ENCODE assay signal across 16 cellular contexts in genomic region chr16:1541293-1542165, GRCh38. TPM values are rescaled to one million over a fixed set of nuclear protein-coding genes. Genes with fewer than 3 reads are reported as not detected.
DNase-seq lines count a peak whose midpoint lies in the region; ATAC-seq and TF ChIP-seq lines count a peak whose summit lies in the region.
"Had no signal": no experiment of that assay in that cellular context is flagged by ENCODE, and none has a peak within 500 bp of the region (broad histone marks: within the 10 kb centered on the region; RNA-seq: fewer than 3 reads in every experiment).

No MANE protein-coding gene starts in this region.

- in situ Hi-C loops in GM13977 (cut with MboI; ENCODE audit: low pct_unique_long_range_greater_than_20kb, low sequenced_read_pairs, unreplicated experiment), result no loop called here

- no peak for DNase-seq in HCT116 (ENCODE audit: low read depth, low spot score)
- no peak for DNase-seq in ascending aorta (ENCODE audit: low spot score in 2 of 2)
- DNase-seq in myocyte (ENCODE audit: low read depth), result peak; percentile 40
- no peak for DNase-seq in GM13977 (ENCODE audit: low spot score)
- DNase-seq in KG1 (lab: John Stamatoyannopoulos, UW), result no peak
- no peak for DNase-seq in OCI-LY7 (ENCODE audit: low spot score)
- DNase-seq: activated CD8-positive, alpha-beta memory T cell treated with anti-CD3 and anti-CD28 coated beads for 24 hours; activated effector memory CD4-positive, alpha-beta T cell treated with anti-CD3 and anti-CD28 coated beads, Interleukin-2, amount 50 U/mL, for 16 hours; Caco-2; foreskin fibroblast; NCI-H2081; NCI-H510A had no signal

- POLR2A ChIA-PET in HCT116 (lab: Charles Lee), result interaction anchor here (0.5 kb wide), 1 partner anchor 12 kb away, joined by 3 read pairs; no protein-coding TSS in a partner anchor
- POLR2A ChIA-PET in OCI-LY7 (lab: Charles Lee), result no interaction called here

- peaks cover 53% of the 10 kb centered on the region for H3K27me3 ChIP-seq in BLaER1
- H3K27me3 ChIP-seq in HCT116 (ENCODE audit: insufficient read depth, low read length), result no peaks in the 10 kb centered on the region
- H3K27me3 ChIP-seq in ascending aorta, result no peaks in the 10 kb centered on the region

- intact Hi-C loops in HCT116 (cut with micrococcal nuclease), result no loop called here
- intact Hi-C loops in ascending aorta (cut with DNase I), result loop anchor here (2.0 kb wide), 1 partner anchor 49 kb away; the partner anchor contains the start of gene TELO2
- intact Hi-C loops in OCI-LY7 (cut with micrococcal nuclease; ENCODE audit: unreplicated experiment), result no loop called here

- H4K20me1 ChIP-seq in BLaER1 (peaks cover 71% of the 10 kb centered on the region), HCT116 (ENCODE audit: insufficient read depth) (no peaks in the 10 kb centered on the region), OCI-LY7 (ENCODE audit: insufficient read depth, low read length) (no peaks in the 10 kb centered on the region)

- no peak for TF ChIP-seq CTCF in HCT116 (IDR thresholded peaks at IDR 0.05 in 2 of 3, conservative IDR thresholded peaks at IDR 0.05 in 1 of 3; ENCODE audit: borderline replicate concordance in 1 of 3, insufficient read depth in 1 of 3, low read depth in 2 of 3, low read length in 2 of 3)
- no peak for TF ChIP-seq CTCF in ascending aorta (IDR thresholded peaks at IDR 0.05)
- no peak for TF ChIP-seq CTCF in GM13977 (IDR thresholded peaks at IDR 0.05; ENCODE audit: extremely low read depth, insufficient read depth, missing control alignments)
- TF ChIP-seq CTCF in OCI-LY7 (conservative IDR thresholded peaks at IDR 0.05; ENCODE audit: low read length), result no peak

- H3K36me3 ChIP-seq in BLaER1 (no peaks in the 10 kb centered on the region), HCT116 (ENCODE audit: control insufficient read depth in 1 of 2, insufficient read depth in 2 of 2, low read length in 2 of 2) (no peaks in the 10 kb centered on the region), ascending aorta (peaks cover 59 to 64% of the 10 kb centered on the region in 2 donors), OCI-LY7 (ENCODE audit: insufficient read depth, low read length) (no peaks in the 10 kb centered on the region)

- no peak for ATAC-seq in HCT116
- ATAC-seq: GM23338, left lobe of liver had no signal

- no peaks in the 10 kb centered on the region for H3K9me2 ChIP-seq in HCT116 (ENCODE audit: insufficient read depth)
- no peaks in the 10 kb centered on the region for H3K9me2 ChIP-seq in OCI-LY7 (ENCODE audit: insufficient read depth, low read length)

- CTCF ChIA-PET in HCT116 (lab: Charles Lee), result no interaction called here
- CTCF ChIA-PET in OCI-LY7 (lab: Charles Lee; ENCODE audit: unreplicated experiment), result no interaction called here

- no peaks in the 10 kb centered on the region for H3K79me2 ChIP-seq in HCT116 (ENCODE audit: insufficient read depth, low read length)
- no peaks in the 10 kb centered on the region for H3K79me2 ChIP-seq in OCI-LY7 (ENCODE audit: insufficient read depth, low read depth, low read length)

- RAD21 ChIA-PET in HCT116 (lab: Charles Lee; ENCODE audit: low non-redundant PET in 1 of 2, low total read pairs in 2 of 2, uncharacterized antibody in 2 of 2, unreplicated experiment in 2 of 2), result no interaction called here

- no peak overlapping the region for H3K27ac ChIP-seq in BLaER1
- no peak overlapping the region; the same call in 1 of the 2 replicates for H3K27ac ChIP-seq in HCT116 (ENCODE audit: low read depth, low read length)
- H3K27ac ChIP-seq in ascending aorta, result peak overlapping the region; percentile 89 to 92
- H3K27ac ChIP-seq in OCI-LY7 (ENCODE audit: low read depth, low read length, poor library complexity, severe bottlenecking), result no peak overlapping the region

- H3K4me3 ChIP-seq in BLaER1, result no peak overlapping the region
- no peak overlapping the region for H3K4me3 ChIP-seq in HCT116 (replicated peaks in 1 of 2; ENCODE audit: low read depth in 1 of 2, low read length in 2 of 2)
- no peak overlapping the region for H3K4me3 ChIP-seq in ascending aorta
- H3K4me3 ChIP-seq in OCI-LY7 (ENCODE audit: low read depth, low read length, poor library complexity, severe bottlenecking), result no peak overlapping the region
- H3K4me3 ChIP-seq: GM23338 had no signal

- H3K4me2 ChIP-seq in BLaER1 (peak overlapping the region; percentile 91), HCT116 (ENCODE audit: low read length) (peak overlapping the region; percentile 73), OCI-LY7 (ENCODE audit: low read length) (no peak overlapping the region)
- H3K4me2 ChIP-seq: GM23338 had no signal

- H2AFZ ChIP-seq in HCT116 (ENCODE audit: low read depth, low read length, poor library complexity, severe bottlenecking) (no peak overlapping the region), OCI-LY7 (ENCODE audit: low read length) (no peak overlapping the region)
- H2AFZ ChIP-seq: GM23338 had no signal

- TF ChIP-seq POLR2A in HCT116 (IDR thresholded peaks at IDR 0.05; ENCODE audit: borderline replicate concordance, extremely low read depth, insufficient read depth, insufficient read length), result no peak

- H3K4me1 ChIP-seq in BLaER1 (peaks cover 100% of the 10 kb centered on the region), HCT116 (ENCODE audit: control insufficient read depth in 1 of 2, insufficient read depth in 2 of 2, low read length in 2 of 2) (peaks cover 19 to 25% of the 10 kb centered on the region in 2 experiments), ascending aorta (peaks cover 14 to 44% of the 10 kb centered on the region in 2 donors), OCI-LY7 (ENCODE audit: insufficient read depth, low read length, poor library complexity, severe bottlenecking) (no peaks in the 10 kb centered on the region)
- H3K4me1 ChIP-seq: Caco-2 had no signal

- H3K9ac ChIP-seq in BLaER1, result no peak overlapping the region
- H3K9ac ChIP-seq in HCT116 (ENCODE audit: low read length), result no peak overlapping the region

- no peaks in the 10 kb centered on the region for H3K9me3 ChIP-seq in BLaER1
- H3K9me3 ChIP-seq in HCT116 (ENCODE audit: control insufficient read depth in 1 of 2, insufficient read depth in 1 of 2, low read depth in 1 of 2, low read length in 2 of 2), result no peaks in the 10 kb centered on the region
- H3K9me3 ChIP-seq in ascending aorta, result no peaks in the 10 kb centered on the region
- no peaks in the 10 kb centered on the region for H3K9me3 ChIP-seq in OCI-LY7 (ENCODE audit: low read length)
- H3K9me3 ChIP-seq: Caco-2 had no signal

- no peak for TF ChIP-seq RAD21 in HCT116 (IDR thresholded peaks at IDR 0.05; ENCODE audit: low read depth)

- BruUV-seq in HCT116 (replicated peaks; lab: Mats Ljungman, UMichigan), result no TSS peak
- no TSS peak for BruUV-seq in OCI-LY7 (replicated peaks; lab: Mats Ljungman, UMichigan)

TF ChIP-seq in HCT116, 20 proteins besides CTCF, POLR2A, EP300 and RAD21:
- TF ChIP-seq FOSL1 (IDR thresholded peaks at IDR 0.05; ENCODE audit: low read depth), result no peak
- no peak for TF ChIP-seq SP1 (IDR thresholded peaks at IDR 0.05; ENCODE audit: low read depth)
- TF ChIP-seq YY1 (IDR thresholded peaks at IDR 0.05; ENCODE audit: extremely low read depth, insufficient replicate concordance, low read depth, low read length), result no peak
TF ChIP-seq in HCT116: peak in this region for 0.

RNA-seq across cellular contexts. Expression of gene TMEM204, which starts 8.1 kb away (rescaled TPM):
- 0.22 TPM for total RNA-seq in HCT116 (2021; ENCODE audit: unreplicated experiment)
- polyA plus RNA-seq in HCT116 (2012), result 0.09 and 0.19 TPM in 2 replicates
- 145 TPM for total RNA-seq in ascending aorta
- total RNA-seq in myocyte, result 0.45 TPM in 1 of 2 replicates, not detected in the other
- polyA plus RNA-seq in myocyte (2012), result 0.29 TPM
- not detected in 2 replicates for total RNA-seq in OCI-LY7 (2014; rRNA removed; shearing (Covaris generic))
- total RNA-seq in OCI-LY7 (2022), result not detected in 2 replicates
- total RNA-seq: Caco-2 had no signal

RNA-seq across cellular contexts. Expression of gene TELO2, which starts 48.4 kb away (rescaled TPM):
- total RNA-seq in HCT116 (2021; ENCODE audit: unreplicated experiment) (74.3 TPM), ascending aorta (110 TPM), myocyte (17.5 and 21.3 TPM in 2 replicates), OCI-LY7 (2022) (63.7 and 70.1 TPM in 2 replicates)
- polyA plus RNA-seq in HCT116 (2012), result 31.5 and 34.6 TPM in 2 replicates
- polyA plus RNA-seq in myocyte (2012), result 20.3 TPM
- total RNA-seq in OCI-LY7 (2014; rRNA removed; shearing (Covaris generic)), result 43.5 and 58.2 TPM in 2 replicates

RNA-seq across cellular contexts. Expression of gene PTX4, which starts 52.8 kb away (rescaled TPM):
- total RNA-seq in HCT116 (2021; ENCODE audit: unreplicated experiment), result not detected
- polyA plus RNA-seq in HCT116 (2012), result not detected in 2 replicates
- not detected for total RNA-seq in ascending aorta
- not detected in 2 replicates for total RNA-seq in myocyte
- polyA plus RNA-seq in myocyte (2012), result not detected
- total RNA-seq in OCI-LY7 (2014; rRNA removed; shearing (Covaris generic)), result not detected in 2 replicates
- not detected in 2 replicates for total RNA-seq in OCI-LY7 (2022)
- total RNA-seq: Caco-2, GM23338, left lobe of liver, omental fat pad had no signal
- polyA plus RNA-seq: GM23338 had no signal

Comparison
In these comparisons a context has a peak if more than half of its experiments do, and no peak if none do; other contexts are left out.
1. H3K27ac ChIP-seq: peak in ascending aorta (2 of 2); none in BLaER1 (single experiment), HCT116 (single experiment) and OCI-LY7 (single experiment).
2. RNA of gene TMEM204, which starts 8.1 kb away (total RNA-seq): 145 TPM in ascending aorta (single experiment); 0.45 TPM in myocyte, 0.22 TPM in HCT116 (single experiment) and not detected in OCI-LY7; every median in the first group is over 100 times any median in the second.